2 cellular contexts compared by ENCODE assay signal in the genomic region with DNA sequence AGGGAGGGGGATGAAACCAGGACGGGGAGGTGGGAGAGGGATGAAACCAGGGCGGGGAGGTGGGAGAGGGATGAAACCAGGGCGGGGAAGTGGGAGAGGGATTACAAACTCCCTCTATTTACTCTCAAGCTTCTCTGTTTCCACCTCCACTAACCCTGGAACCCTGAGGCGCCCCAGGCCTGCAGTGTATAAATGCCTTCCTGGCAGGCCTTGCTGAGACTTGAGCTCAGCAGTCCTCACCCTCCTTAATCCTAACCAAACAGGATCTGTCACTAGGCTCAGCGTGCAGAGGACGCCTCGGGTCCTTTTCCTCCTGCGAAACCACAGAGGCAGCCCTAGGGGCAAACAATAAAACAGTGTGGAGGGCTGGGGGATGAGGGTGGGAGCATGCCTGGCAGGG.
TF ChIP-seq lines count a peak whose summit lies in the region.

No MANE protein-coding gene starts in this region.

TF ChIP-seq in SK-N-SH treated with all-trans-retinoic acid at 6 μM for 48 hours, 23 proteins besides CTCF, POLR2A, EP300 and RAD21:
- TF ChIP-seq RARB (CRISPR knock-in tag; IDR thresholded peaks at IDR 0.05) (no peak), SNAI2 (CRISPR knock-in tag; IDR thresholded peaks at IDR 0.05) (no peak), PPARA (CRISPR knock-in tag; IDR thresholded peaks at IDR 0.05; ENCODE audit: borderline replicate concordance) (no peak), ZNF70 (CRISPR knock-in tag; IDR thresholded peaks at IDR 0.05) (no peak)
- TF ChIP-seq, protein P1, sequence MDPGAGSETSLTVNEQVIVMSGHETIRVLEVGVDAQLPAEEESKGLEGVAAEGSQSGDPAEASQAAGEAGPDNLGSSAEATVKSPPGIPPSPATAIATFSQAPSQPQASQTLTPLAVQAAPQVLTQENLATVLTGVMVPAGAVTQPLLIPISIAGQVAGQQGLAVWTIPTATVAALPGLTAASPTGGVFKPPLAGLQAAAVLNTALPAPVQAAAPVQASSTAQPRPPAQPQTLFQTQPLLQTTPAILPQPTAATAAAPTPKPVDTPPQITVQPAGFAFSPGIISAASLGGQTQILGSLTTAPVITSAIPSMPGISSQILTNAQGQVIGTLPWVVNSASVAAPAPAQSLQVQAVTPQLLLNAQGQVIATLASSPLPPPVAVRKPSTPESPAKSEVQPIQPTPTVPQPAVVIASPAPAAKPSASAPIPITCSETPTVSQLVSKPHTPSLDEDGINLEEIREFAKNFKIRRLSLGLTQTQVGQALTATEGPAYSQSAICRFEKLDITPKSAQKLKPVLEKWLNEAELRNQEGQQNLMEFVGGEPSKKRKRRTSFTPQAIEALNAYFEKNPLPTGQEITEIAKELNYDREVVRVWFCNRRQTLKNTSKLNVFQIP (CRISPR knock-in tag; IDR thresholded peaks at IDR 0.05; ENCODE audit: borderline replicate concordance, low read depth), result no peak
- TF ChIP-seq, protein P2, sequence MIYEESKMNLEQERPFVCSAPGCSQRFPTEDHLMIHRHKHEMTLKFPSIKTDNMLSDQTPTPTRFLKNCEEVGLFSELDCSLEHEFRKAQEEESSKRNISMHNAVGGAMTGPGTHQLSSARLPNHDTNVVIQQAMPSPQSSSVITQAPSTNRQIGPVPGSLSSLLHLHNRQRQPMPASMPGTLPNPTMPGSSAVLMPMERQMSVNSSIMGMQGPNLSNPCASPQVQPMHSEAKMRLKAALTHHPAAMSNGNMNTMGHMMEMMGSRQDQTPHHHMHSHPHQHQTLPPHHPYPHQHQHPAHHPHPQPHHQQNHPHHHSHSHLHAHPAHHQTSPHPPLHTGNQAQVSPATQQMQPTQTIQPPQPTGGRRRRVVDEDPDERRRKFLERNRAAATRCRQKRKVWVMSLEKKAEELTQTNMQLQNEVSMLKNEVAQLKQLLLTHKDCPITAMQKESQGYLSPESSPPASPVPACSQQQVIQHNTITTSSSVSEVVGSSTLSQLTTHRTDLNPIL (CRISPR knock-in tag; IDR thresholded peaks at IDR 0.05; ENCODE audit: low read depth), result no peak

TF ChIP-seq in SK-N-SH, 30 proteins besides CTCF, POLR2A, EP300 and RAD21:
- no peak for TF ChIP-seq FOXJ3 (CRISPR knock-in tag; IDR thresholded peaks at IDR 0.05)
- TF ChIP-seq EZH2phosphoT487 (IDR thresholded peaks at IDR 0.05; ENCODE audit: borderline replicate concordance, low read depth), result no peak
- TF ChIP-seq, protein P3, sequence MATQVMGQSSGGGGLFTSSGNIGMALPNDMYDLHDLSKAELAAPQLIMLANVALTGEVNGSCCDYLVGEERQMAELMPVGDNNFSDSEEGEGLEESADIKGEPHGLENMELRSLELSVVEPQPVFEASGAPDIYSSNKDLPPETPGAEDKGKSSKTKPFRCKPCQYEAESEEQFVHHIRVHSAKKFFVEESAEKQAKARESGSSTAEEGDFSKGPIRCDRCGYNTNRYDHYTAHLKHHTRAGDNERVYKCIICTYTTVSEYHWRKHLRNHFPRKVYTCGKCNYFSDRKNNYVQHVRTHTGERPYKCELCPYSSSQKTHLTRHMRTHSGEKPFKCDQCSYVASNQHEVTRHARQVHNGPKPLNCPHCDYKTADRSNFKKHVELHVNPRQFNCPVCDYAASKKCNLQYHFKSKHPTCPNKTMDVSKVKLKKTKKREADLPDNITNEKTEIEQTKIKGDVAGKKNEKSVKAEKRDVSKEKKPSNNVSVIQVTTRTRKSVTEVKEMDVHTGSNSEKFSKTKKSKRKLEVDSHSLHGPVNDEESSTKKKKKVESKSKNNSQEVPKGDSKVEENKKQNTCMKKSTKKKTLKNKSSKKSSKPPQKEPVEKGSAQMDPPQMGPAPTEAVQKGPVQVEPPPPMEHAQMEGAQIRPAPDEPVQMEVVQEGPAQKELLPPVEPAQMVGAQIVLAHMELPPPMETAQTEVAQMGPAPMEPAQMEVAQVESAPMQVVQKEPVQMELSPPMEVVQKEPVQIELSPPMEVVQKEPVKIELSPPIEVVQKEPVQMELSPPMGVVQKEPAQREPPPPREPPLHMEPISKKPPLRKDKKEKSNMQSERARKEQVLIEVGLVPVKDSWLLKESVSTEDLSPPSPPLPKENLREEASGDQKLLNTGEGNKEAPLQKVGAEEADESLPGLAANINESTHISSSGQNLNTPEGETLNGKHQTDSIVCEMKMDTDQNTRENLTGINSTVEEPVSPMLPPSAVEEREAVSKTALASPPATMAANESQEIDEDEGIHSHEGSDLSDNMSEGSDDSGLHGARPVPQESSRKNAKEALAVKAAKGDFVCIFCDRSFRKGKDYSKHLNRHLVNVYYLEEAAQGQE (IDR thresholded peaks at IDR 0.05; ENCODE audit: low read depth, low read length), result no peak
- no peak for TF ChIP-seq RFX5 (IDR thresholded peaks at IDR 0.05; ENCODE audit: low read length)
- no peak for TF ChIP-seq SIN3A (IDR thresholded peaks at IDR 0.05; ENCODE audit: borderline replicate concordance, low read depth, low read length)
- no peak for TF ChIP-seq TAF1 (IDR thresholded peaks at IDR 0.05; ENCODE audit: borderline replicate concordance, low read depth, low read length)
- no peak for TF ChIP-seq GABPA (IDR thresholded peaks at IDR 0.05; ENCODE audit: low read depth)
- TF ChIP-seq, protein P4, sequence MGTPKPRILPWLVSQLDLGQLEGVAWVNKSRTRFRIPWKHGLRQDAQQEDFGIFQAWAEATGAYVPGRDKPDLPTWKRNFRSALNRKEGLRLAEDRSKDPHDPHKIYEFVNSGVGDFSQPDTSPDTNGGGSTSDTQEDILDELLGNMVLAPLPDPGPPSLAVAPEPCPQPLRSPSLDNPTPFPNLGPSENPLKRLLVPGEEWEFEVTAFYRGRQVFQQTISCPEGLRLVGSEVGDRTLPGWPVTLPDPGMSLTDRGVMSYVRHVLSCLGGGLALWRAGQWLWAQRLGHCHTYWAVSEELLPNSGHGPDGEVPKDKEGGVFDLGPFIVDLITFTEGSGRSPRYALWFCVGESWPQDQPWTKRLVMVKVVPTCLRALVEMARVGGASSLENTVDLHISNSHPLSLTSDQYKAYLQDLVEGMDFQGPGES (IDR thresholded peaks at IDR 0.05; ENCODE audit: low read depth, low read length), result no peak
- no peak for TF ChIP-seq NRF1 (IDR thresholded peaks at IDR 0.05; ENCODE audit: low read depth, low read length)
- no peak for TF ChIP-seq NFIC (IDR thresholded peaks at IDR 0.05; ENCODE audit: borderline replicate concordance)
- TF ChIP-seq RCOR1 (IDR thresholded peaks at IDR 0.05; ENCODE audit: low read length), result no peak
- TF ChIP-seq, protein P5, sequence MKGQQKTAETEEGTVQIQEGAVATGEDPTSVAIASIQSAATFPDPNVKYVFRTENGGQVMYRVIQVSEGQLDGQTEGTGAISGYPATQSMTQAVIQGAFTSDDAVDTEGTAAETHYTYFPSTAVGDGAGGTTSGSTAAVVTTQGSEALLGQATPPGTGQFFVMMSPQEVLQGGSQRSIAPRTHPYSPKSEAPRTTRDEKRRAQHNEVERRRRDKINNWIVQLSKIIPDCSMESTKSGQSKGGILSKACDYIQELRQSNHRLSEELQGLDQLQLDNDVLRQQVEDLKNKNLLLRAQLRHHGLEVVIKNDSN (IDR thresholded peaks at IDR 0.05; ENCODE audit: borderline replicate concordance, low read depth), result no peak
- no peak for TF ChIP-seq MEF2A (IDR thresholded peaks at IDR 0.05; ENCODE audit: borderline replicate concordance, low read depth)
- TF ChIP-seq FOSL2 (IDR thresholded peaks at IDR 0.05; ENCODE audit: borderline replicate concordance, low read depth), result no peak
- TF ChIP-seq, protein P6, sequence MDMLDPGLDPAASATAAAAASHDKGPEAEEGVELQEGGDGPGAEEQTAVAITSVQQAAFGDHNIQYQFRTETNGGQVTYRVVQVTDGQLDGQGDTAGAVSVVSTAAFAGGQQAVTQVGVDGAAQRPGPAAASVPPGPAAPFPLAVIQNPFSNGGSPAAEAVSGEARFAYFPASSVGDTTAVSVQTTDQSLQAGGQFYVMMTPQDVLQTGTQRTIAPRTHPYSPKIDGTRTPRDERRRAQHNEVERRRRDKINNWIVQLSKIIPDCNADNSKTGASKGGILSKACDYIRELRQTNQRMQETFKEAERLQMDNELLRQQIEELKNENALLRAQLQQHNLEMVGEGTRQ (IDR thresholded peaks at IDR 0.05; ENCODE audit: borderline replicate concordance, low read depth, low read length), result no peak
- TF ChIP-seq, protein P7, sequence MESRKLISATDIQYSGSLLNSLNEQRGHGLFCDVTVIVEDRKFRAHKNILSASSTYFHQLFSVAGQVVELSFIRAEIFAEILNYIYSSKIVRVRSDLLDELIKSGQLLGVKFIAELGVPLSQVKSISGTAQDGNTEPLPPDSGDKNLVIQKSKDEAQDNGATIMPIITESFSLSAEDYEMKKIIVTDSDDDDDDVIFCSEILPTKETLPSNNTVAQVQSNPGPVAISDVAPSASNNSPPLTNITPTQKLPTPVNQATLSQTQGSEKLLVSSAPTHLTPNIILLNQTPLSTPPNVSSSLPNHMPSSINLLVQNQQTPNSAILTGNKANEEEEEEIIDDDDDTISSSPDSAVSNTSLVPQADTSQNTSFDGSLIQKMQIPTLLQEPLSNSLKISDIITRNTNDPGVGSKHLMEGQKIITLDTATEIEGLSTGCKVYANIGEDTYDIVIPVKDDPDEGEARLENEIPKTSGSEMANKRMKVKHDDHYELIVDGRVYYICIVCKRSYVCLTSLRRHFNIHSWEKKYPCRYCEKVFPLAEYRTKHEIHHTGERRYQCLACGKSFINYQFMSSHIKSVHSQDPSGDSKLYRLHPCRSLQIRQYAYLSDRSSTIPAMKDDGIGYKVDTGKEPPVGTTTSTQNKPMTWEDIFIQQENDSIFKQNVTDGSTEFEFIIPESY (IDR thresholded peaks at IDR 0.05; ENCODE audit: borderline replicate concordance, low read depth), result no peak
- no peak for TF ChIP-seq TEAD4 (IDR thresholded peaks at IDR 0.05; ENCODE audit: borderline replicate concordance, insufficient read depth)
- TF ChIP-seq YY1 (IDR thresholded peaks at IDR 0.05; ENCODE audit: low read depth), result no peak
- TF ChIP-seq ELF1 (IDR thresholded peaks at IDR 0.05), result no peak
